In genomic region chr5:145084834-145085233, GRCh38 we compare ENCODE assay signal across 31 cellular contexts.
DNase-seq lines count a peak whose midpoint lies in the region; ATAC-seq, FAIRE-seq and TF ChIP-seq lines count a peak whose summit lies in the region.
"Had no signal": no experiment of that assay in that cellular context is flagged by ENCODE, and none has a peak within 500 bp of the region (broad histone marks: within the 10 kb centered on the region; RNA-seq: fewer than 3 reads in every experiment).

No MANE protein-coding gene starts in this region.

- intact Hi-C loops in HepG2 (cut with micrococcal nuclease; ENCODE audit: unreplicated experiment) (no loop called here), right lobe of liver (cut with DNase I) (no loop called here)

- ATAC-seq in HepG2 (no peak), right lobe of liver (no peak)
- ATAC-seq: A549; CD8-positive, alpha-beta T cell had no signal

- no peak overlapping the region for H3K4me3 ChIP-seq in HepG2 (replicated peaks in 1 of 3; ENCODE audit: insufficient read depth in 1 of 3, low read depth in 2 of 3, low read length in 3 of 3)
- H3K4me3 ChIP-seq in right lobe of liver, result no peak overlapping the region
- H3K4me3 ChIP-seq in HEK293 (ENCODE audit: low read depth, low read length), result no peak overlapping the region
- H3K4me3 ChIP-seq: A549; BLaER1; BLaER1 treated with 17β-estradiol and CSF1 and Interleukin-3, amounts not matched to agents 10 nM and 100 nM had no signal

- no peaks in the 10 kb centered on the region for H3K4me1 ChIP-seq in HepG2 (ENCODE audit: insufficient read depth, low read length)
- H3K4me1 ChIP-seq in right lobe of liver, result no peaks in the 10 kb centered on the region
- H3K4me1 ChIP-seq in HEK293 (ENCODE audit: control insufficient read depth, insufficient read depth, low read length), result no peaks in the 10 kb centered on the region
- H3K4me1 ChIP-seq: A549; BE2C; BLaER1; BLaER1 treated with 17β-estradiol and CSF1 and Interleukin-3, amounts not matched to agents 10 nM and 100 nM; Caco-2 had no signal

- TF ChIP-seq POLR2A in HepG2 (IDR thresholded peaks at IDR 0.05; ENCODE audit: insufficient read depth in 1 of 2, low read depth in 2 of 2, low read length in 2 of 2) (no peak), right lobe of liver (IDR thresholded peaks at IDR 0.05) (no peak)

- TF ChIP-seq CTCF in HepG2 (CRISPR knock-in tag; IDR thresholded peaks at IDR 0.05) (no peak), right lobe of liver (IDR thresholded peaks at IDR 0.05) (no peak), HEK293 (tag by site-specific recombination; IDR thresholded peaks at IDR 0.05) (no peak)

- in situ Hi-C loops in HepG2 (cut with HindIII; ENCODE audit: extremely low pct_ligation_motif_present, low pct_unique_long_range_greater_than_20kb), result no loop called here

- H3K9me3 ChIP-seq in HepG2 (ENCODE audit: low read length) (no peaks in the 10 kb centered on the region), right lobe of liver (no peaks in the 10 kb centered on the region), HEK293 (ENCODE audit: control insufficient read depth, insufficient read depth, low read depth, low read length) (no peaks in the 10 kb centered on the region)
- H3K9me3 ChIP-seq: A549; BE2C; BLaER1; BLaER1 treated with 17β-estradiol and CSF1 and Interleukin-3, amounts not matched to agents 10 nM and 100 nM; Caco-2 had no signal

- CTCF ChIA-PET in HepG2 (lab: Yijun Ruan, JAX; ENCODE audit: low intra/inter-chr PET ratio, low total read pairs) (no interaction called here), HEK293 (lab: Yijun Ruan, JAX) (no interaction called here)

- no peaks in the 10 kb centered on the region for H4K20me1 ChIP-seq in HepG2 (ENCODE audit: insufficient read depth, low read length)
- H4K20me1 ChIP-seq: BLaER1; BLaER1 treated with 17β-estradiol and CSF1 and Interleukin-3, amounts not matched to agents 10 nM and 100 nM had no signal

- H3K27ac ChIP-seq in HepG2 (ENCODE audit: extremely low read length, insufficient read depth, low read length), result no peak overlapping the region
- H3K27ac ChIP-seq in right lobe of liver, result no peak overlapping the region
- no peak overlapping the region for H3K27ac ChIP-seq in HEK293 (ENCODE audit: extremely low read depth, low read depth, low read length)
- H3K27ac ChIP-seq: 22Rv1; A549; BLaER1; BLaER1 treated with 17β-estradiol and CSF1 and Interleukin-3, amounts not matched to agents 10 nM and 100 nM; C4-2B had no signal

- no peaks in the 10 kb centered on the region for H3K79me2 ChIP-seq in HepG2 (ENCODE audit: insufficient read depth, low read length)

- BruUV-seq in HepG2 (replicated peaks; lab: Mats Ljungman, UMichigan), result no TSS peak

- DNase-seq in HepG2 (ENCODE audit: low spot score), result no peak
- no peak for DNase-seq in right lobe of liver
- no peak for DNase-seq in cerebellar cortex (ENCODE audit: low spot score)
- DNase-seq: 8988T; ACHN; AML-193; BE2C; C1 segment of cervical spinal cord; Caco-2; Calu3; CD4-positive, alpha-beta memory T cell; CD4-positive, alpha-beta T cell; CD4-positive, CD25-positive, alpha-beta regulatory T cell; CD8-positive, alpha-beta memory T cell; CD8-positive, alpha-beta T cell; COR-L47; DMS 273 treated with DMSO at 0.1 percent for 48 hours; DMS153; DMS53; DMS79; DMS79 treated with DMSO at 0.1 percent for 48 hours; DND-41; EL had no signal

- no peak overlapping the region for H3K4me2 ChIP-seq in HepG2 (ENCODE audit: low read depth, low read length)
- H3K4me2 ChIP-seq: A549; BLaER1; BLaER1 treated with 17β-estradiol and CSF1 and Interleukin-3, amounts not matched to agents 10 nM and 100 nM had no signal

- H3K27me3 ChIP-seq in HepG2 (ENCODE audit: control insufficient read depth in 1 of 2, insufficient read depth in 2 of 2, low read length in 2 of 2) (no peaks in the 10 kb centered on the region), right lobe of liver (no peaks in the 10 kb centered on the region)
- H3K27me3 ChIP-seq: BE2C; BLaER1; BLaER1 treated with 17β-estradiol and CSF1 and Interleukin-3, amounts not matched to agents 10 nM and 100 nM had no signal

- H3K36me3 ChIP-seq in HepG2 (replicated peaks in 1 of 2; ENCODE audit: control insufficient read depth in 1 of 2, insufficient read depth in 2 of 2, low read length in 2 of 2), result no peaks in the 10 kb centered on the region
- H3K36me3 ChIP-seq in right lobe of liver, result no peaks in the 10 kb centered on the region
- H3K36me3 ChIP-seq in HEK293 (ENCODE audit: control insufficient read depth in 2 of 2, insufficient read depth in 1 of 2, low read length in 2 of 2), result no peaks in the 10 kb centered on the region
- H3K36me3 ChIP-seq: BE2C; BLaER1; BLaER1 treated with 17β-estradiol and CSF1 and Interleukin-3, amounts not matched to agents 10 nM and 100 nM had no signal

- FAIRE-seq in HepG2 (lab: Jason Lieb, UNC), result no peak
- FAIRE-seq: A204.1, A549, D721Med had no signal

- no peak overlapping the region for H3K9ac ChIP-seq in HepG2 (ENCODE audit: insufficient read depth, low read depth, low read length)
- H3K9ac ChIP-seq: BLaER1; BLaER1 treated with 17β-estradiol and CSF1 and Interleukin-3, amounts not matched to agents 10 nM and 100 nM had no signal

- POLR2A ChIA-PET in HepG2 (lab: Yijun Ruan, JAX) (no interaction called here), HEK293 (lab: Yijun Ruan, JAX) (no interaction called here)

- WGBS in HepG2 (ENCODE audit: low lambda C conversion rate), result 0% methylated on average over 2 of the region's 2 CpGs
- 64% methylated on average over 2 of the region's 2 CpGs for WGBS in right lobe of liver (ENCODE audit: insufficient coverage, low coverage, low lambda C conversion rate, missing lambda C conversion rate)

- no peak for TF ChIP-seq RAD21 in HepG2 (CRISPR knock-in tag; IDR thresholded peaks at IDR 0.05)

- TF ChIP-seq EP300 in HepG2 (IDR thresholded peaks at IDR 0.05; ENCODE audit: low read depth in 2 of 2, low read length in 2 of 2) (no peak), HepG2 (CRISPR knock-in tag; IDR thresholded peaks at IDR 0.05; ENCODE audit: borderline replicate concordance) (no peak)

- H2AFZ ChIP-seq in HepG2 (ENCODE audit: low read length), result no peak overlapping the region

TF ChIP-seq in HepG2, 621 proteins besides CTCF, POLR2A, EP300 and RAD21:
- no peak for TF ChIP-seq MAFF (IDR thresholded peaks at IDR 0.05; ENCODE audit: low read depth, low read length)
- no peak for TF ChIP-seq ZNF12 (CRISPR knock-in tag; IDR thresholded peaks at IDR 0.05)
- no peak for TF ChIP-seq ETV6 (CRISPR knock-in tag; conservative IDR thresholded peaks at IDR 0.05)
- TF ChIP-seq ATF7 (IDR thresholded peaks at IDR 0.05), result peak; percentile 91
- TF ChIP-seq ATF7 (CRISPR knock-in tag; IDR thresholded peaks at IDR 0.05), result no peak
- TF ChIP-seq CREB1 (IDR thresholded peaks at IDR 0.05), result peak; percentile 95
- TF ChIP-seq CREB1 (CRISPR knock-in tag; IDR thresholded peaks at IDR 0.05), result no peak
- TF ChIP-seq ZNF263 (CRISPR knock-in tag; IDR thresholded peaks at IDR 0.05), result no peak
TF ChIP-seq in HepG2: peak in this region for 2.

TF ChIP-seq in HEK293, 187 proteins besides CTCF, POLR2A, EP300 and RAD21:
- peak; percentile 56; the same call in 1 of the 2 replicates for TF ChIP-seq ATF2 (tag by site-specific recombination; IDR thresholded peaks at IDR 0.05; ENCODE audit: low read depth)
- TF ChIP-seq ZFP37 (tag by site-specific recombination; IDR thresholded peaks at IDR 0.05), result no peak

Comparison
In these comparisons a context has a peak if more than half of its experiments do, and no peak if none do; other contexts are left out.
1. Of the 63 proteins assayed by ChIP-seq in both HepG2 and HEK293: peak only in HepG2: none; only in HEK293: ATF2; in both: none; in neither: 62.